ENCODE assay signal across 21 cellular contexts in the genomic region with DNA sequence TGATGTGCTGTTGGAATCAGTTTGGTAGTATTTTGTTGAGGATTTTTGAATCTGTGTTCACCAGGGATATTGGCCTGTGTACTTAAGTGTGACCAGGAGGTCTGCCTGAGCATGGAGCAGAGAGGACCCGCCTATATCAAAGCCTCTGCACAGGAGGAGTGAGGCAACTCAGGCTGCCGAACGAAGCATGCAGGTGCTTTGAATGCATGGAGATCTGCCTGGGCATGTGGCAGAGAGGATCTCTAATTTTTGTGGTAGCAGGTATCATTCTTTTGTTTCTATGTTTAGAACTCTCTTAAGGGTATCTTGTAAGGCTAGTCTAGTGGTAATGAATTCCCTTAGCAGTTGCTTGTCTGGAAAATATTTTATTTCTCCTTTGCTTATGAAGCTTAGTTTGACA. TPM values are rescaled to one million over a fixed set of nuclear protein-coding genes. Genes with fewer than 3 reads are reported as not detected.
DNase-seq lines count a peak whose midpoint lies in the region; ATAC-seq, FAIRE-seq and TF ChIP-seq lines count a peak whose summit lies in the region.
"Had no signal": no experiment of that assay in that cellular context is flagged by ENCODE, and none has a peak within 500 bp of the region (broad histone marks: within the 10 kb centered on the region; RNA-seq: fewer than 3 reads in every experiment).

No MANE protein-coding gene starts in this region.

- TF ChIP-seq CTCF in OCI-LY7 (conservative IDR thresholded peaks at IDR 0.05; ENCODE audit: low read length) (no peak), endothelial cell (IDR thresholded peaks at IDR 0.05; ENCODE audit: unreplicated experiment) (no peak), keratinocyte (optimal IDR thresholded peaks at IDR 0.05 in 1 of 3, IDR thresholded peaks at IDR 0.05 in 1 of 3, conservative IDR thresholded peaks at IDR 0.05 in 1 of 3; ENCODE audit: extremely low read depth in 1 of 3, insufficient read depth in 2 of 3, low read length in 3 of 3) (no peak), uterus (IDR thresholded peaks at IDR 0.05) (no peak), GM10248 (IDR thresholded peaks at IDR 0.05; ENCODE audit: control extremely low read depth, extremely low read depth, low read depth, missing control alignments) (no peak)

- intact Hi-C loops in OCI-LY7 (cut with micrococcal nuclease; ENCODE audit: unreplicated experiment): no loop called here
- intact Hi-C loops in sciatic nerve (cut with DNase I): no loop called here
- intact Hi-C loops in uterus (cut with DNase I; ENCODE audit: low total_unique reads): no loop called here

- H3K4me1 ChIP-seq in OCI-LY7 (ENCODE audit: insufficient read depth, low read length, poor library complexity, severe bottlenecking): no peaks in the 10 kb centered on the region
- H3K4me1 ChIP-seq in keratinocyte (ENCODE audit: control insufficient read depth, extremely low read depth, insufficient read depth, low read length): peaks cover 10% of the 10 kb centered on the region
- H3K4me1 ChIP-seq in uterus: no peaks in the 10 kb centered on the region
- H3K4me1 ChIP-seq: BLaER1 had no signal

- H3K79me2 ChIP-seq in OCI-LY7 (ENCODE audit: insufficient read depth, low read depth, low read length) (no peaks in the 10 kb centered on the region), keratinocyte (ENCODE audit: control insufficient read depth, insufficient read depth, low read length) (no peaks in the 10 kb centered on the region)

- dilution Hi-C loops in keratinocyte (cut with MboI; ENCODE audit: extremely low pct_ligation_motif_present, low sequenced_read_pairs): no loop called here

- no peaks in the 10 kb centered on the region for H3K27me3 ChIP-seq in keratinocyte (ENCODE audit: control insufficient read depth, extremely low read depth, insufficient read depth, low read length)
- H3K27me3 ChIP-seq in uterus: no peaks in the 10 kb centered on the region
- H3K27me3 ChIP-seq: BLaER1 had no signal

- no peaks in the 10 kb centered on the region for H4K20me1 ChIP-seq in OCI-LY7 (ENCODE audit: insufficient read depth, low read length)
- no peaks in the 10 kb centered on the region for H4K20me1 ChIP-seq in keratinocyte (ENCODE audit: control insufficient read depth, extremely low read depth, insufficient read depth, low read length)
- H4K20me1 ChIP-seq: BLaER1 had no signal

- no peak overlapping the region for H3K4me3 Mint-ChIP-seq in activated T-cell treated with anti-CD3 and anti-CD28 coated beads, Interleukin-2, amount 50 U/mL, for 72 hours
- peak overlapping the region; percentile 17 for H3K4me3 Mint-ChIP-seq in endothelial cell (ENCODE audit: unreplicated experiment)
- H3K4me3 Mint-ChIP-seq: CD14-positive monocyte, GM23338 had no signal

- H3K27ac Mint-ChIP-seq in activated T-cell treated with anti-CD3 and anti-CD28 coated beads, Interleukin-2, amount 50 U/mL, for 72 hours: peak overlapping the region; percentile 33
- no peak overlapping the region for H3K27ac Mint-ChIP-seq in endothelial cell (ENCODE audit: unreplicated experiment)
- H3K27ac Mint-ChIP-seq: CD14-positive monocyte; CD4-positive, alpha-beta memory T cell had no signal

- peaks cover 87% of the 10 kb centered on the region for H3K36me3 ChIP-seq in OCI-LY7 (ENCODE audit: insufficient read depth, low read length)
- H3K36me3 ChIP-seq in keratinocyte (ENCODE audit: control insufficient read depth in 2 of 2, extremely low read depth in 1 of 2, insufficient read depth in 2 of 2, low read length in 2 of 2): peaks cover 6 to 9% of the 10 kb centered on the region in 2 experiments
- no peaks in the 10 kb centered on the region for H3K36me3 ChIP-seq in uterus

- H2AFZ ChIP-seq in OCI-LY7 (ENCODE audit: low read length) (no peak overlapping the region), keratinocyte (ENCODE audit: control insufficient read depth, low read length) (no peak overlapping the region)
- H2AFZ ChIP-seq: GM23338 had no signal

- peak; percentile 99 for FAIRE-seq in keratinocyte (lab: Jason Lieb, UNC)
- FAIRE-seq: H54 had no signal

- peaks cover 14 to 27% of the 10 kb centered on the region in 2 donors for H3K9me3 Mint-ChIP-seq in activated T-cell treated with anti-CD3 and anti-CD28 coated beads, Interleukin-2, amount 50 U/mL, for 72 hours
- peaks cover 29% of the 10 kb centered on the region for H3K9me3 Mint-ChIP-seq in endothelial cell (ENCODE audit: unreplicated experiment)

- H3K9me2 ChIP-seq in OCI-LY7 (ENCODE audit: insufficient read depth, low read length): no peaks in the 10 kb centered on the region

- no peak overlapping the region for H3K4me3 ChIP-seq in OCI-LY7 (ENCODE audit: low read depth, low read length, poor library complexity, severe bottlenecking)
- no peak overlapping the region for H3K4me3 ChIP-seq in keratinocyte (ENCODE audit: control insufficient read depth in 2 of 3, extremely low read depth in 1 of 3, insufficient read depth in 2 of 3, low read depth in 1 of 3, low read length in 3 of 3)
- H3K4me3 ChIP-seq in uterus: no peak overlapping the region
- H3K4me3 ChIP-seq: BLaER1, GM23338 had no signal

- peaks cover 49 to 77% of the 10 kb centered on the region in 2 donors for H3K36me3 Mint-ChIP-seq in activated T-cell treated with anti-CD3 and anti-CD28 coated beads, Interleukin-2, amount 50 U/mL, for 72 hours (ENCODE audit: insufficient read depth in 2 of 2)
- H3K36me3 Mint-ChIP-seq in endothelial cell (ENCODE audit: low read depth, unreplicated experiment): peaks cover 70% of the 10 kb centered on the region

- no peak for DNase-seq in activated T-cell treated with anti-CD3 and anti-CD28 coated beads, Interleukin-2, amount 50 U/mL, for 72 hours
- no peak for DNase-seq in activated T-cell treated with anti-CD3 and anti-CD28 coated beads, Interleukin-2, amount 50 U/mL, for 1 hour
- DNase-seq in OCI-LY7 (ENCODE audit: low spot score): no peak
- DNase-seq in endothelial cell (ENCODE audit: low spot score): no peak
- peak; percentile 19 for DNase-seq in keratinocyte (ENCODE audit: low read depth, low spot score)
- DNase-seq in sciatic nerve (ENCODE audit: low spot score): no peak
- DNase-seq in uterus: no peak
- DNase-seq in GM10248 (ENCODE audit: extremely low spot score): no peak
- DNase-seq: 8988T; CD4-positive, alpha-beta memory T cell; DMS153; DMS79; GDM1; HCEC 1CT had no signal

- POLR2A ChIA-PET in OCI-LY7 (lab: Charles Lee) (interaction anchor here (0.6 kb wide), 1 partner anchor 1817 kb away, joined by 3 read pairs; no protein-coding TSS in a partner anchor), GM10248 (lab: Yijun Ruan, JAX) (no interaction called here)

- no peaks in the 10 kb centered on the region for H3K4me1 Mint-ChIP-seq in activated T-cell treated with anti-CD3 and anti-CD28 coated beads, Interleukin-2, amount 50 U/mL, for 72 hours (ENCODE audit: low read depth)
- H3K4me1 Mint-ChIP-seq in endothelial cell (ENCODE audit: unreplicated experiment): no peaks in the 10 kb centered on the region

- H3K27me3 Mint-ChIP-seq in activated T-cell treated with anti-CD3 and anti-CD28 coated beads, Interleukin-2, amount 50 U/mL, for 72 hours (ENCODE audit: low read depth): no peaks in the 10 kb centered on the region
- peaks cover 8% of the 10 kb centered on the region for H3K27me3 Mint-ChIP-seq in endothelial cell (ENCODE audit: unreplicated experiment)
- H3K27me3 Mint-ChIP-seq: CD4-positive, alpha-beta memory T cell had no signal

- no peak overlapping the region for H3K27ac ChIP-seq in OCI-LY7 (ENCODE audit: low read depth, low read length, poor library complexity, severe bottlenecking)
- H3K27ac ChIP-seq in keratinocyte (ENCODE audit: control insufficient read depth, insufficient read depth, low read length): peak overlapping the region; percentile 25
- no peak overlapping the region for H3K27ac ChIP-seq in uterus
- H3K27ac ChIP-seq: BLaER1 had no signal

- H3K4me2 ChIP-seq in OCI-LY7 (ENCODE audit: low read length): no peak overlapping the region
- peak overlapping the region; percentile 45 for H3K4me2 ChIP-seq in keratinocyte (ENCODE audit: control insufficient read depth, extremely low read depth, insufficient read depth, low read depth, low read length)
- H3K4me2 ChIP-seq: BLaER1, GM23338 had no signal

- CTCF ChIA-PET in OCI-LY7 (lab: Charles Lee; ENCODE audit: unreplicated experiment) (no interaction called here), GM10248 (lab: Yijun Ruan, JAX) (no interaction called here)

- TF ChIP-seq POLR2A in uterus (IDR thresholded peaks at IDR 0.05): no peak

- H3K9me3 ChIP-seq in OCI-LY7 (ENCODE audit: low read length) (peaks cover 62% of the 10 kb centered on the region), keratinocyte (ENCODE audit: control insufficient read depth, low read depth, low read length) (peaks cover 15% of the 10 kb centered on the region), uterus (peaks cover 0 to 22% of the 10 kb centered on the region in 2 donors)

- no peak overlapping the region for H3K9ac ChIP-seq in keratinocyte (ENCODE audit: control insufficient read depth, extremely low read depth, insufficient read depth, low read length)
- H3K9ac ChIP-seq: BLaER1 had no signal

- BruUV-seq in OCI-LY7 (replicated peaks; lab: Mats Ljungman, UMichigan): TSS peak; percentile 6

- ATAC-seq in activated T-cell treated with anti-CD3 and anti-CD28 coated beads, Interleukin-2, amount 50 U/mL, for 72 hours (replicated peaks in 1 of 2): no peak
- no peak for ATAC-seq in sciatic nerve
- ATAC-seq: GM23338 had no signal

- H3K9me1 ChIP-seq in keratinocyte (ENCODE audit: control insufficient read depth, extremely low read depth, insufficient read depth, low read length): no peaks in the 10 kb centered on the region

RNA-seq across cellular contexts. Expression of a gene that starts 26.9 kb away (rescaled TPM):
- 10 to 100 TPM; 37.8 to 38.7 TPM for total RNA-seq in activated T-cell treated with anti-CD3 and anti-CD28 coated beads, Interleukin-2, amount 50 U/mL, for 72 hours
- total RNA-seq in OCI-LY7 (2014; rRNA removed; shearing (Covaris generic)): 49.0 and 74.9 TPM in 2 replicates
- total RNA-seq in OCI-LY7 (2022) (60.6 and 79.5 TPM in 2 replicates), endothelial cell (ENCODE audit: unreplicated experiment) (14.1 TPM), sciatic nerve (15.7 TPM), uterus (10 to 100 TPM; 13.5 to 71.5 (median 21.1) TPM)
- polyA plus RNA-seq in keratinocyte: 9.6 to 30.6 TPM (median 23.6 TPM) in 3 replicates
- 53.7 TPM for polyA plus RNA-seq in keratinocyte (2011; ENCODE audit: low read depth)
- 10.8 and 23.1 TPM in 2 replicates for polyA plus RNA-seq in keratinocyte (2011; cell fraction: cytosol; rRNA removed)
- polyA plus RNA-seq in keratinocyte (2011; cell fraction: nucleus; rRNA removed): 9.5 and 12.8 TPM in 2 replicates
- 9.2 and 32.7 TPM in 2 replicates for polyA plus RNA-seq in keratinocyte (2012; ENCODE audit: low replicate concordance)
- 9.1 to 22.6 TPM (median 12.3 TPM) in 3 replicates for polyA minus RNA-seq in keratinocyte
- polyA minus RNA-seq in keratinocyte (2011; cell fraction: cytosol; rRNA and poly(A)+ RNA removed): 3.8 TPM
- polyA minus RNA-seq in keratinocyte (2011; cell fraction: nucleus; rRNA and poly(A)+ RNA removed): 9.6 and 26.8 TPM in 2 replicates

RNA-seq across cellular contexts. Expression of a gene that starts 59.5 kb away (rescaled TPM):
- total RNA-seq in activated T-cell treated with anti-CD3 and anti-CD28 coated beads, Interleukin-2, amount 50 U/mL, for 72 hours: under 1 TPM in 1 of 2 donors, not detected in 1; 0.14 TPM
- total RNA-seq in OCI-LY7 (2014; rRNA removed; shearing (Covaris generic)): 0.23 and 0.41 TPM in 2 replicates
- not detected in 2 replicates for total RNA-seq in OCI-LY7 (2022)
- 0.69 TPM for total RNA-seq in endothelial cell (ENCODE audit: unreplicated experiment)
- 0.15 to 0.94 TPM (median 0.39 TPM) in 3 replicates for polyA plus RNA-seq in keratinocyte
- polyA plus RNA-seq in keratinocyte (2011; ENCODE audit: low read depth): 0.32 TPM
- 0.14 and 0.45 TPM in 2 replicates for polyA plus RNA-seq in keratinocyte (2011; cell fraction: cytosol; rRNA removed)
- 1.3 and 1.5 TPM in 2 replicates for polyA plus RNA-seq in keratinocyte (2011; cell fraction: nucleus; rRNA removed)
- 0.09 and 1.6 TPM in 2 replicates for polyA plus RNA-seq in keratinocyte (2012; ENCODE audit: low replicate concordance)
- polyA minus RNA-seq in keratinocyte: 0.30 to 0.45 TPM in 2 of 3 replicates, not detected in the other
- not detected for polyA minus RNA-seq in keratinocyte (2011; cell fraction: cytosol; rRNA and poly(A)+ RNA removed)
- polyA minus RNA-seq in keratinocyte (2011; cell fraction: nucleus; rRNA and poly(A)+ RNA removed): 0.53 and 1.1 TPM in 2 replicates
- total RNA-seq in sciatic nerve: not detected
- total RNA-seq in uterus: 1 to 10 TPM in 1 of 4 donors, not detected in 3; 1.5 TPM
- total RNA-seq: A673; CD4-positive, alpha-beta memory T cell; Daoy had no signal
- polyA plus RNA-seq: AG04450; CD14-positive monocyte; CD4-positive, alpha-beta memory T cell had no signal
